In genomic region chr17:1709403-1709891, GRCh38 we compare ENCODE assay signal across 1 cellular context.
TF ChIP-seq lines count a peak whose summit lies in the region.

No MANE protein-coding gene starts in this region.

TF ChIP-seq in A549, 52 proteins besides CTCF, POLR2A, EP300 and RAD21 (continued from another document):
- TF ChIP-seq REST (IDR thresholded peaks at IDR 0.05) = no peak
- no peak for TF ChIP-seq HOXB13 (CRISPR knock-in tag; IDR thresholded peaks at IDR 0.05; ENCODE audit: low read depth)
- no peak for TF ChIP-seq MAX (IDR thresholded peaks at IDR 0.05)
- TF ChIP-seq ZC3H11A (IDR thresholded peaks at IDR 0.05) = no peak
- no peak for TF ChIP-seq MAZ (IDR thresholded peaks at IDR 0.05; ENCODE audit: borderline replicate concordance, low read depth, low read length)
